ENCODE assay signal across 8 cellular contexts in genomic region chr1:155858805-155859233, GRCh38. TPM values are rescaled to one million over a fixed set of nuclear protein-coding genes. Genes with fewer than 3 reads are reported as not detected.
DNase-seq lines count a peak whose midpoint lies in the region; ATAC-seq and TF ChIP-seq lines count a peak whose summit lies in the region.

No MANE protein-coding gene starts in this region.

- H3K27me3 ChIP-seq in left lung = peaks cover 0 to 5% of the 10 kb centered on the region in 2 donors

- peak overlapping the region; percentile 93 for H3K27ac Mint-ChIP-seq in activated naive CD8-positive, alpha-beta T cell treated with anti-CD3 and anti-CD28 coated beads, Interleukin-2, amount 50 U/mL, for 24 hours

- H3K4me1 ChIP-seq in left lung = peaks cover 9 to 49% of the 10 kb centered on the region in 2 donors

- no peaks in the 10 kb centered on the region for H3K9me3 ChIP-seq in left lung

- intact Hi-C loops in left lung (cut with DNase I) = no loop called here

- H3K27ac ChIP-seq in left lung = peak overlapping the region; percentile 88 to 92
- H3K27ac ChIP-seq in substantia nigra (ENCODE audit: low read depth, low read length, poor library complexity, severe bottlenecking) = peak overlapping the region; percentile 99

- no peaks in the 10 kb centered on the region for H3K27me3 Mint-ChIP-seq in activated naive CD8-positive, alpha-beta T cell treated with anti-CD3 and anti-CD28 coated beads, Interleukin-2, amount 50 U/mL, for 24 hours

- H3K4me1 Mint-ChIP-seq in activated naive CD8-positive, alpha-beta T cell treated with anti-CD3 and anti-CD28 coated beads, Interleukin-2, amount 50 U/mL, for 24 hours = peaks cover 56% of the 10 kb centered on the region

- H3K9me3 Mint-ChIP-seq in activated naive CD8-positive, alpha-beta T cell treated with anti-CD3 and anti-CD28 coated beads, Interleukin-2, amount 50 U/mL, for 24 hours = no peaks in the 10 kb centered on the region

- ATAC-seq in activated naive CD8-positive, alpha-beta T cell treated with anti-CD3 and anti-CD28 coated beads, Interleukin-2, amount 50 U/mL, for 24 hours = peak; percentile 8
- ATAC-seq in left lung (peak; percentile 0), GM21390 (IDR thresholded peaks at IDR 0.05; ENCODE audit: unreplicated experiment) (no peak)

- no peak for TF ChIP-seq CTCF in left lung (IDR thresholded peaks at IDR 0.05)

- peak overlapping the region; percentile 84 for H3K4me3 Mint-ChIP-seq in activated naive CD8-positive, alpha-beta T cell treated with anti-CD3 and anti-CD28 coated beads, Interleukin-2, amount 50 U/mL, for 24 hours

- H3K36me3 Mint-ChIP-seq in activated naive CD8-positive, alpha-beta T cell treated with anti-CD3 and anti-CD28 coated beads, Interleukin-2, amount 50 U/mL, for 24 hours (ENCODE audit: low read depth) = peaks cover 12% of the 10 kb centered on the region

- H3K36me3 ChIP-seq in left lung = peaks cover 0 to 12% of the 10 kb centered on the region in 2 donors

- peak overlapping the region; percentile 60 for H3K4me3 ChIP-seq in Jurkat, Clone E6-1 (ENCODE audit: low read length)
- H3K4me3 ChIP-seq in left lung = peak overlapping the region; percentile 29 to 56

- DNase-seq in stimulated activated CD4-positive, alpha-beta T cell treated with anti-CD3 and anti-CD28 coated beads, Interleukin-1b, Interleukin-23, amount 100 ng/mL, for 48 hours = peak; percentile 36
- no peak for DNase-seq in stimulated activated CD4-positive, alpha-beta T cell treated with anti-CD3 and anti-CD28 coated beads, Interleukin-12 subunit alpha, Interleukin-12 subunit beta, amount 100 ng/mL, for 4 hours
- DNase-seq in Jurkat, Clone E6-1 (ENCODE audit: low read depth, low spot score) = no peak
- DNase-seq in activated naive CD8-positive, alpha-beta T cell treated with anti-CD3 and anti-CD28 coated beads, Interleukin-2, amount 50 U/mL, for 24 hours = peak; percentile 45
- DNase-seq in left lung (no peak), substantia nigra (lab: John Stamatoyannopoulos, UW) (no peak), HPDE6-E6E7 (ENCODE audit: extremely low spot score) (no peak)

RNA-seq across cellular contexts. Expression of gene SYT11, which starts 0.5 kb away (rescaled TPM):
- 1.4 TPM for polyA plus RNA-seq in Jurkat, Clone E6-1 (2012; ENCODE audit: insufficient read depth, insufficient read length)
- total RNA-seq in left lung = 10 to 100 TPM; 11.4 to 12.0 TPM

RNA-seq across cellular contexts. Expression of gene GON4L, which starts 1.8 kb away (rescaled TPM):
- 29.7 TPM for polyA plus RNA-seq in Jurkat, Clone E6-1 (2012; ENCODE audit: insufficient read depth, insufficient read length)
- total RNA-seq in left lung = 10 to 100 TPM; 41.8 to 53.1 TPM

RNA-seq across cellular contexts. Expression of gene RIT1, which starts 52.3 kb away (rescaled TPM):
- 18.0 TPM for polyA plus RNA-seq in Jurkat, Clone E6-1 (2012; ENCODE audit: insufficient read depth, insufficient read length)
- 10 to 100 TPM; 40.8 to 55.3 TPM for total RNA-seq in left lung

Comparison
In these comparisons a context has a peak if more than half of its experiments do, and no peak if none do; other contexts are left out.
1. DNase-seq: peak in stimulated activated CD4-positive, alpha-beta T cell treated with anti-CD3 and anti-CD28 coated beads, Interleukin-1b, Interleukin-23, amount 100 ng/mL, for 48 hours (single experiment) and activated naive CD8-positive, alpha-beta T cell treated with anti-CD3 and anti-CD28 coated beads, Interleukin-2, amount 50 U/mL, for 24 hours (single experiment); none in stimulated activated CD4-positive, alpha-beta T cell treated with anti-CD3 and anti-CD28 coated beads, Interleukin-12 subunit alpha, Interleukin-12 subunit beta, amount 100 ng/mL, for 4 hours (single experiment), Jurkat, Clone E6-1 (single experiment), left lung (0 of 2), substantia nigra (0 of 49) and HPDE6-E6E7 (single experiment).